In the genomic region with DNA sequence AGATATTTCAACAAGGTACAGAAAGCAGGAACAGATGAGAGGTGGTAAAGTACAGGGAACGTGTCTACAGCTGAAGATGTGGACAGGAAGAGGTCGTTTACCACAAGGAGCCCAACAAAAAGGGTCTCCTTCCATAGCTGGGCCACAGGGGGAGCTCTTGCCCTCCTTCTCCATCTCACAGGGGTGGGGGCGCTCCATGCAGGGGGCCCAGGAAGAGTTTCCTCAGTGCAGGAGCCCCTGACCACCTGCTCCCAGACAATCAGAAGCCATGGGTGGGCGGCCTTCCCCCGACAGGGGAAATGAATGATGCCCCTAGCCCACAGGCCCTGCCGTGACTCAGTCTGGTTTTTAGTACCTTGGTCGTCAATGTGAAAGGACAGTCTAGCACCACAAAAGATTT, we compare ENCODE assay signal across 9 cellular contexts.
DNase-seq lines count a peak whose midpoint lies in the region; ATAC-seq and TF ChIP-seq lines count a peak whose summit lies in the region.
"Had no signal": no experiment of that assay in that cellular context is flagged by ENCODE, and none has a peak within 500 bp of the region (broad histone marks: within the 10 kb centered on the region; RNA-seq: fewer than 3 reads in every experiment).

No MANE protein-coding gene starts in this region.

- no peak overlapping the region for H3K27ac Mint-ChIP-seq in progenitor cell of endocrine pancreas
- H3K27ac Mint-ChIP-seq in activated T-helper 2 cell treated with anti-CD3 and anti-CD28 coated beads, Interferon-gamma antibody, Interleukin-2, Interleukin-4, amounts not matched to agents 10 μg/mL and 5 μg/mL and 100 μg/mL, durations not matched to agents 14 hours and 24 hours and 36 hours: no peak overlapping the region
- no peak overlapping the region for H3K27ac Mint-ChIP-seq in activated T-helper 1 cell treated with anti-CD3 and anti-CD28 coated beads, Interleukin-12 subunit alpha, Interleukin-12 subunit beta, Interleukin-2, Interleukin-4 antibody, amounts not matched to agents 30 ng/mL and 10 ng/mL and 1 ng/mL, durations not matched to agents 14 hours and 24 hours and 36 hours
- H3K27ac Mint-ChIP-seq: T-cell had no signal

- no peaks in the 10 kb centered on the region for H3K36me3 Mint-ChIP-seq in progenitor cell of endocrine pancreas (ENCODE audit: insufficient read depth)
- H3K36me3 Mint-ChIP-seq in activated T-helper 2 cell treated with anti-CD3 and anti-CD28 coated beads, Interferon-gamma antibody, Interleukin-2, Interleukin-4, amounts not matched to agents 10 μg/mL and 5 μg/mL and 100 μg/mL, durations not matched to agents 14 hours and 24 hours and 36 hours (ENCODE audit: low read depth): no peaks in the 10 kb centered on the region
- no peaks in the 10 kb centered on the region for H3K36me3 Mint-ChIP-seq in activated T-helper 1 cell treated with anti-CD3 and anti-CD28 coated beads, Interleukin-12 subunit alpha, Interleukin-12 subunit beta, Interleukin-2, Interleukin-4 antibody, amounts not matched to agents 30 ng/mL and 10 ng/mL and 1 ng/mL, durations not matched to agents 14 hours and 24 hours and 36 hours (ENCODE audit: low read depth)
- H3K36me3 Mint-ChIP-seq: T-cell had no signal

- TF ChIP-seq CTCF in progenitor cell of endocrine pancreas (IDR thresholded peaks at IDR 0.05; ENCODE audit: unreplicated experiment): peak; percentile 63

- peak; percentile 21 for DNase-seq in NCI-H1092 treated with DMSO at 0.1 percent for 48 hours (lab: John Stamatoyannopoulos, UW)
- no peak for DNase-seq in NCI-H1092 (lab: John Stamatoyannopoulos, UW)
- peak; percentile 2 for DNase-seq in activated CD8-positive, alpha-beta memory T cell treated with anti-CD3 and anti-CD28 coated beads, Interleukin-2, amount 50 U/mL, for 24 hours (ENCODE audit: extremely low read depth)
- no peak for DNase-seq in progenitor cell of endocrine pancreas (ENCODE audit: low spot score, unreplicated experiment)
- DNase-seq in C1 segment of cervical spinal cord (lab: John Stamatoyannopoulos, UW): no peak
- DNase-seq in activated T-helper 2 cell treated with anti-CD3 and anti-CD28 coated beads, Interferon-gamma antibody, Interleukin-2, Interleukin-4, amounts not matched to agents 10 μg/mL and 5 μg/mL and 100 μg/mL, durations not matched to agents 14 hours and 24 hours and 36 hours (ENCODE audit: low spot score): no peak
- no peak for DNase-seq in activated T-helper 1 cell treated with anti-CD3 and anti-CD28 coated beads, Interleukin-12 subunit alpha, Interleukin-12 subunit beta, Interleukin-2, Interleukin-4 antibody, amounts not matched to agents 30 ng/mL and 10 ng/mL and 1 ng/mL, durations not matched to agents 14 hours and 24 hours and 36 hours (ENCODE audit: low spot score)

- H3K4me3 Mint-ChIP-seq in progenitor cell of endocrine pancreas (ENCODE audit: low read depth): no peak overlapping the region
- H3K4me3 Mint-ChIP-seq in activated T-helper 2 cell treated with anti-CD3 and anti-CD28 coated beads, Interferon-gamma antibody, Interleukin-2, Interleukin-4, amounts not matched to agents 10 μg/mL and 5 μg/mL and 100 μg/mL, durations not matched to agents 14 hours and 24 hours and 36 hours (ENCODE audit: low read depth): no peak overlapping the region
- no peak overlapping the region for H3K4me3 Mint-ChIP-seq in activated T-helper 1 cell treated with anti-CD3 and anti-CD28 coated beads, Interleukin-12 subunit alpha, Interleukin-12 subunit beta, Interleukin-2, Interleukin-4 antibody, amounts not matched to agents 30 ng/mL and 10 ng/mL and 1 ng/mL, durations not matched to agents 14 hours and 24 hours and 36 hours
- H3K4me3 Mint-ChIP-seq: T-cell had no signal

- intact Hi-C loops in activated T-helper 2 cell treated with anti-CD3 and anti-CD28 coated beads, Interferon-gamma antibody, Interleukin-2, Interleukin-4, amounts not matched to agents 10 μg/mL and 5 μg/mL and 100 μg/mL, durations not matched to agents 14 hours and 24 hours and 36 hours (cut with micrococcal nuclease): loop anchor here (1.0 to 10.0 kb wide), 5 partner anchors 29 to 446 kb away; no protein-coding TSS in a partner anchor
- intact Hi-C loops in activated T-helper 1 cell treated with anti-CD3 and anti-CD28 coated beads, Interleukin-12 subunit alpha, Interleukin-12 subunit beta, Interleukin-2, Interleukin-4 antibody, amounts not matched to agents 30 ng/mL and 10 ng/mL and 1 ng/mL, durations not matched to agents 14 hours and 24 hours and 36 hours (cut with micrococcal nuclease): no loop called here

- no peaks in the 10 kb centered on the region for H3K9me3 Mint-ChIP-seq in progenitor cell of endocrine pancreas (ENCODE audit: low read depth)
- no peaks in the 10 kb centered on the region for H3K9me3 Mint-ChIP-seq in activated T-helper 2 cell treated with anti-CD3 and anti-CD28 coated beads, Interferon-gamma antibody, Interleukin-2, Interleukin-4, amounts not matched to agents 10 μg/mL and 5 μg/mL and 100 μg/mL, durations not matched to agents 14 hours and 24 hours and 36 hours
- H3K9me3 Mint-ChIP-seq in activated T-helper 1 cell treated with anti-CD3 and anti-CD28 coated beads, Interleukin-12 subunit alpha, Interleukin-12 subunit beta, Interleukin-2, Interleukin-4 antibody, amounts not matched to agents 30 ng/mL and 10 ng/mL and 1 ng/mL, durations not matched to agents 14 hours and 24 hours and 36 hours: no peaks in the 10 kb centered on the region
- H3K9me3 Mint-ChIP-seq: T-cell had no signal

- H3K27me3 Mint-ChIP-seq in progenitor cell of endocrine pancreas: peaks cover 13% of the 10 kb centered on the region
- H3K27me3 Mint-ChIP-seq in activated T-helper 2 cell treated with anti-CD3 and anti-CD28 coated beads, Interferon-gamma antibody, Interleukin-2, Interleukin-4, amounts not matched to agents 10 μg/mL and 5 μg/mL and 100 μg/mL, durations not matched to agents 14 hours and 24 hours and 36 hours (ENCODE audit: low read depth): peaks cover 53% of the 10 kb centered on the region
- peaks cover 26% of the 10 kb centered on the region for H3K27me3 Mint-ChIP-seq in activated T-helper 1 cell treated with anti-CD3 and anti-CD28 coated beads, Interleukin-12 subunit alpha, Interleukin-12 subunit beta, Interleukin-2, Interleukin-4 antibody, amounts not matched to agents 30 ng/mL and 10 ng/mL and 1 ng/mL, durations not matched to agents 14 hours and 24 hours and 36 hours (ENCODE audit: insufficient read depth)

- no peaks in the 10 kb centered on the region for H3K4me1 Mint-ChIP-seq in progenitor cell of endocrine pancreas (ENCODE audit: low read depth)
- peaks cover 21% of the 10 kb centered on the region for H3K4me1 Mint-ChIP-seq in activated T-helper 2 cell treated with anti-CD3 and anti-CD28 coated beads, Interferon-gamma antibody, Interleukin-2, Interleukin-4, amounts not matched to agents 10 μg/mL and 5 μg/mL and 100 μg/mL, durations not matched to agents 14 hours and 24 hours and 36 hours (ENCODE audit: low read depth)
- peaks cover 20% of the 10 kb centered on the region for H3K4me1 Mint-ChIP-seq in activated T-helper 1 cell treated with anti-CD3 and anti-CD28 coated beads, Interleukin-12 subunit alpha, Interleukin-12 subunit beta, Interleukin-2, Interleukin-4 antibody, amounts not matched to agents 30 ng/mL and 10 ng/mL and 1 ng/mL, durations not matched to agents 14 hours and 24 hours and 36 hours (ENCODE audit: low read depth)

- peak; percentile 62 for ATAC-seq in HG03095 (IDR thresholded peaks at IDR 0.05; ENCODE audit: unreplicated experiment)

Comparison
In these comparisons a context has a peak if more than half of its experiments do, and no peak if none do; other contexts are left out.
1. DNase-seq: peak in NCI-H1092 treated with DMSO at 0.1 percent for 48 hours (single experiment) and activated CD8-positive, alpha-beta memory T cell treated with anti-CD3 and anti-CD28 coated beads, Interleukin-2, amount 50 U/mL, for 24 hours (single experiment); none in NCI-H1092 (single experiment), progenitor cell of endocrine pancreas (single experiment), C1 segment of cervical spinal cord (0 of 14), activated T-helper 2 cell treated with anti-CD3 and anti-CD28 coated beads, Interferon-gamma antibody, Interleukin-2, Interleukin-4, amounts not matched to agents 10 μg/mL and 5 μg/mL and 100 μg/mL, durations not matched to agents 14 hours and 24 hours and 36 hours (single experiment) and activated T-helper 1 cell treated with anti-CD3 and anti-CD28 coated beads, Interleukin-12 subunit alpha, Interleukin-12 subunit beta, Interleukin-2, Interleukin-4 antibody, amounts not matched to agents 30 ng/mL and 10 ng/mL and 1 ng/mL, durations not matched to agents 14 hours and 24 hours and 36 hours (single experiment).